In genomic region chr11:14636119-14636518, GRCh38 we compare ENCODE assay signal across 11 cellular contexts. TPM values are rescaled to one million over a fixed set of nuclear protein-coding genes. Genes with fewer than 3 reads are reported as not detected.
DNase-seq lines count a peak whose midpoint lies in the region; ATAC-seq, FAIRE-seq and TF ChIP-seq lines count a peak whose summit lies in the region.
"Had no signal": no experiment of that assay in that cellular context is flagged by ENCODE, and none has a peak within 500 bp of the region (broad histone marks: within the 10 kb centered on the region; RNA-seq: fewer than 3 reads in every experiment).

No MANE protein-coding gene starts in this region.

- no peak for TF ChIP-seq EP300 in gastroesophageal sphincter (IDR thresholded peaks at IDR 0.05)

- peaks cover 45 to 49% of the 10 kb centered on the region in 2 donors for H3K4me1 Mint-ChIP-seq in effector memory CD8-positive, alpha-beta T cell (ENCODE audit: low read depth in 2 of 2)

- peaks cover 0 to 13% (median 0%) of the 10 kb centered on the region in 11 experiments; a peak in 4 of 22 replicates for H3K36me3 ChIP-seq in BLaER1 treated with 17β-estradiol and CSF1 and Interleukin-3, amounts not matched to agents 10 nM and 100 nM
- no peaks in the 10 kb centered on the region for H3K36me3 ChIP-seq in gastroesophageal sphincter
- H3K36me3 ChIP-seq: adrenal gland had no signal

- H3K36me3 Mint-ChIP-seq in effector memory CD8-positive, alpha-beta T cell (ENCODE audit: insufficient read depth) = peaks cover 2% of the 10 kb centered on the region

- FAIRE-seq in D721Med (lab: Jason Lieb, UNC) = no peak
- FAIRE-seq: GM18507 had no signal

- no peak for TF ChIP-seq POLR2A in gastroesophageal sphincter (IDR thresholded peaks at IDR 0.05)

- peak overlapping the region in 8 of 11 experiments; percentile 16 to 72 (median 64); a peak in 15 of 22 replicates for H3K27ac ChIP-seq in BLaER1 treated with 17β-estradiol and CSF1 and Interleukin-3, amounts not matched to agents 10 nM and 100 nM
- peak overlapping the region in 1 of 4 donors; percentile 15 for H3K27ac ChIP-seq in gastroesophageal sphincter

- WGBS in gastroesophageal sphincter (ENCODE audit: low coverage in 1 of 2), 2 donors = 63 to 88% methylated on average over 1 of the region's 1 CpG

- DNase-seq in NOMO-1 treated with DMSO at 0.1 percent for 48 hours (lab: John Stamatoyannopoulos, UW; ENCODE audit: unreplicated experiment) (peak; percentile 93), D721Med (ENCODE audit: insufficient read length, low spot score) (no peak)
- DNase-seq in effector memory CD8-positive, alpha-beta T cell = no peak
- DNase-seq: adrenal gland, NCI-H226 had no signal

- H4K20me1 ChIP-seq in BLaER1 treated with 17β-estradiol and CSF1 and Interleukin-3, amounts not matched to agents 10 nM and 100 nM = 0 out of 22 replicates have a peak, but pooled peaks cover 0 to 4% (median 0%) of the 10 kb centered on the region in 11 experiments

- H3K9me3 ChIP-seq in BLaER1 treated with 17β-estradiol and CSF1 and Interleukin-3, amounts not matched to agents 10 nM and 100 nM (replicated peaks in 1 of 11) = peaks cover 0 to 9% (median 5%) of the 10 kb centered on the region in 11 experiments; a peak in 6 of 22 replicates
- H3K9me3 ChIP-seq in gastroesophageal sphincter = no peaks in the 10 kb centered on the region
- H3K9me3 ChIP-seq: adrenal gland had no signal

- H3K9ac ChIP-seq in BLaER1 treated with 17β-estradiol and CSF1 and Interleukin-3, amounts not matched to agents 10 nM and 100 nM = peak overlapping the region in 4 of 11 experiments; percentile 3 to 48 (median 40); a peak in 4 of 22 replicates

- ATAC-seq in GM21381 (IDR thresholded peaks at IDR 0.05; ENCODE audit: unreplicated experiment) (peak; percentile 65), HG02970 (IDR thresholded peaks at IDR 0.05; ENCODE audit: low FRiP score, unreplicated experiment) (no peak), gastroesophageal sphincter (no peak), GM21737 (IDR thresholded peaks at IDR 0.05; ENCODE audit: unreplicated experiment) (no peak)
- peak; percentile 78 for ATAC-seq in effector memory CD8-positive, alpha-beta T cell (replicated peaks)

- peaks cover 8 to 65% (median 34%) of the 10 kb centered on the region in 10 experiments for H3K4me1 ChIP-seq in BLaER1 treated with 17β-estradiol and CSF1 and Interleukin-3, amounts not matched to agents 10 nM and 100 nM
- peaks cover 0 to 34% (median 4%) of the 10 kb centered on the region in 3 donors for H3K4me1 ChIP-seq in gastroesophageal sphincter
- H3K4me1 ChIP-seq: adrenal gland had no signal

- H3K4me3 Mint-ChIP-seq in effector memory CD8-positive, alpha-beta T cell = peak overlapping the region in 1 of 2 donors; percentile 32

- peak overlapping the region; percentile 19 to 77 (median 60); a peak in 21 of 22 replicates for H3K4me2 ChIP-seq in BLaER1 treated with 17β-estradiol and CSF1 and Interleukin-3, amounts not matched to agents 10 nM and 100 nM

- H3K27me3 ChIP-seq in BLaER1 treated with 17β-estradiol and CSF1 and Interleukin-3, amounts not matched to agents 10 nM and 100 nM = 0 out of 22 replicates have a peak, but pooled peaks cover 0 to under 1% (median 0%) of the 10 kb centered on the region in 11 experiments
- no peaks in the 10 kb centered on the region for H3K27me3 ChIP-seq in gastroesophageal sphincter
- H3K27me3 ChIP-seq: adrenal gland had no signal

- no peaks in the 10 kb centered on the region for H3K27me3 Mint-ChIP-seq in effector memory CD8-positive, alpha-beta T cell

- TF ChIP-seq CTCF in D721Med (IDR thresholded peaks at IDR 0.05; ENCODE audit: insufficient read depth, missing control alignments) (no peak), gastroesophageal sphincter (IDR thresholded peaks at IDR 0.05) (no peak)

- peak overlapping the region; percentile 1 to 47 for H3K27ac Mint-ChIP-seq in effector memory CD8-positive, alpha-beta T cell

- no peak overlapping the region for H3K4me3 ChIP-seq in BLaER1 treated with 17β-estradiol and CSF1 and Interleukin-3, amounts not matched to agents 10 nM and 100 nM
- no peak overlapping the region for H3K4me3 ChIP-seq in gastroesophageal sphincter
- H3K4me3 ChIP-seq: adrenal gland had no signal

- peaks cover 0 to under 1% of the 10 kb centered on the region in 2 donors for H3K9me3 Mint-ChIP-seq in effector memory CD8-positive, alpha-beta T cell

RNA-seq across cellular contexts. Expression of gene PDE3B, which starts 7.5 kb away (rescaled TPM):
- 10 to 100 TPM; 11.7 to 21.8 (median 17.9) TPM for total RNA-seq in gastroesophageal sphincter

Comparison
In these comparisons a context has a peak if more than half of its experiments do, and no peak if none do; other contexts are left out.
1. ATAC-seq: peak in GM21381 (single experiment) and effector memory CD8-positive, alpha-beta T cell (single experiment); none in HG02970 (single experiment), gastroesophageal sphincter (single experiment) and GM21737 (single experiment).